Comparison of ENCODE assay signal across 27 cellular contexts in the genomic region with DNA sequence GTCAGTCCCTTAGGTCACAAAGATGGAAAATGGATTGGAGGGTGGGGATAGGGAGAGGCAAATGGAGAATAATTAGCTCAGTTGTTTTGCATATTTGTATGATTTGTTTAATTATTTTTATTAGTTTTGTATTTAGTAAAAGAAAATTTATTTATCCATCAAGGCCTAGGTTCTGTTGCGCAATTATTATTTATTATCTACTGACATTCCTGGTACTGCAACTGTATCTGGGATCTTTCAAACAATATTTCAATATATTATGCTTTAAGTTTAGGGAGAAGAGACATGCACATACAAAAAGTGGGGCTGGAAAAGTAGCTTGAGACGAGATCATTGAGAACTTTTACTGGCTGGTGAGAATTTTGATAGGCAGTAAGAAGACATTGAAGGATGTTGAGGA.
"Had no signal": no experiment of that assay in that cellular context is flagged by ENCODE, and none has a peak within 500 bp of the region (broad histone marks: within the 10 kb centered on the region; RNA-seq: fewer than 3 reads in every experiment).

No MANE protein-coding gene starts in this region.

- H3K27ac ChIP-seq: brain microvascular endothelial cell, coronary artery, heart left ventricle had no signal

- H3K27me3 ChIP-seq: brain microvascular endothelial cell, dorsolateral prefrontal cortex, heart left ventricle had no signal

- FAIRE-seq: astrocyte, bronchial epithelial cell, frontal cortex had no signal

- H3K9me3 ChIP-seq: heart left ventricle had no signal

- H3K4me1 ChIP-seq: heart left ventricle had no signal

- ATAC-seq: activated CD4-positive, alpha-beta T cell treated with anti-CD3 and anti-CD28 coated beads for 36 hours; activated naive CD4-positive, alpha-beta T cell treated with anti-CD3 and anti-CD28 coated beads, Interleukin-2, amount 50 U/mL, for 72 hours; activated T-cell treated with anti-CD3 and anti-CD28 coated beads, Interleukin-2, amount 50 U/mL, for 72 hours; esophagus mucosa; heart left ventricle had no signal

- DNase-seq: activated CD4-positive, alpha-beta memory T cell treated with anti-CD3 and anti-CD28 coated beads, Interleukin-2, amount 10 ng/mL, durations not matched to agents 7 days and 5 days; activated CD4-positive, alpha-beta T cell treated with anti-CD3 and anti-CD28 coated beads for 36 hours; activated CD4-positive, alpha-beta T cell treated with anti-CD3 and anti-CD28 coated beads, Interleukin-2, amount 10 ng/mL, durations not matched to agents 7 days and 5 days; activated CD4-positive, alpha-beta T cell treated with anti-CD3 and anti-CD28 coated beads, Interleukin-2, amount 50 U/mL, for 4 hours; activated CD4-positive, CD25-positive, alpha-beta regulatory T cell; activated CD4-positive, CD25-positive, alpha-beta regulatory T cell treated with anti-CD3 and anti-CD28 coated beads, Interleukin-2, amount 50 U/mL, for 72 hours; activated CD8-positive, alpha-beta memory T cell treated with anti-CD3 and anti-CD28 coated beads, Interleukin-2, amount 50 U/mL, for 48 hours; activated gamma-delta T cell; activated naive CD4-positive, alpha-beta T cell; activated naive CD4-positive, alpha-beta T cell treated with anti-CD3 and anti-CD28 coated beads, Interleukin-2, amount 10 ng/mL, durations not matched to agents 7 days and 5 days; activated T-cell treated with anti-CD3 and anti-CD28 coated beads for 4 hours; activated T-cell treated with anti-CD3 and anti-CD28 coated beads, Interleukin-2, amount 50 U/mL, for 24 hours; activated T-cell treated with anti-CD3 and anti-CD28 coated beads, Interleukin-2, amount 50 U/mL, for 72 hours; amniotic stem cell; anterior cingulate cortex; brain microvascular endothelial cell; dorsolateral prefrontal cortex; effector memory CD4-positive, alpha-beta T cell; endodermal cell; glutamatergic neuron; heart left ventricle had no signal

- H3K36me3 ChIP-seq: brain microvascular endothelial cell, heart left ventricle had no signal

- H3K4me3 ChIP-seq: coronary artery, dorsolateral prefrontal cortex, heart left ventricle had no signal
